23 cellular contexts compared by ENCODE assay signal in genomic region chr12:4244868-4245267, GRCh38.
"Had no signal": no experiment of that assay in that cellular context is flagged by ENCODE, and none has a peak within 500 bp of the region (broad histone marks: within the 10 kb centered on the region; RNA-seq: fewer than 3 reads in every experiment).

No MANE protein-coding gene starts in this region.

- H3K9me3 ChIP-seq: breast epithelium, gastroesophageal sphincter, neutrophil, ovary, prostate gland, right atrium auricular region, thyroid gland, upper lobe of right lung had no signal

- H3K9me3 Mint-ChIP-seq: natural killer cell treated with Interleukin-12 subunit alpha and Interleukin-12 subunit beta and Interleukin-15 and Interleukin-18, amount 100 ng/mL, for 72 hours; stimulated activated naive CD8-positive, alpha-beta T cell treated with anti-CD3 and anti-CD28 coated beads, Interleukin-15, Interleukin-2, amounts not matched to agents 100 ng/mL and 50 ng/mL, for 24 hours had no signal

- H3K27ac ChIP-seq: breast epithelium, coronary artery, gastroesophageal sphincter, neutrophil, ovary, prostate gland, right atrium auricular region, spleen, thyroid gland, upper lobe of right lung had no signal

- H3K4me3 ChIP-seq: breast epithelium, coronary artery, gastroesophageal sphincter, ovary, prostate gland, right atrium auricular region, spleen, thyroid gland, upper lobe of right lung had no signal

- H3K36me3 ChIP-seq: breast epithelium, gastroesophageal sphincter, neutrophil, ovary, prostate gland, right atrium auricular region, spleen, thyroid gland, upper lobe of right lung had no signal

- DNase-seq: activated CD4-positive, alpha-beta T cell treated with anti-CD3 and anti-CD28 coated beads, Interleukin-2, amount 10 ng/mL, durations not matched to agents 7 days and 5 days; activated CD4-positive, CD25-positive, alpha-beta regulatory T cell treated with anti-CD3 and anti-CD28 coated beads, Interleukin-2, amount 50 U/mL, for 72 hours; activated naive CD4-positive, alpha-beta T cell treated with Interleukin-2 at 50 U/mL for 16 hours; activated naive CD8-positive, alpha-beta T cell treated with anti-CD3 and anti-CD28 coated beads for 36 hours; activated T-cell treated with anti-CD3 and anti-CD28 coated beads, Interleukin-2, amount 50 U/mL, for 48 hours; cerebellar nuclear complex; endodermal cell; hypothalamus; left ventricle myocardium superior; ovary; spleen; stimulated activated CD4-positive, alpha-beta T cell treated with anti-CD3 and anti-CD28 coated beads, Interleukin-4, amount 100 ng/mL, for 24 hours; substantia nigra; thyroid gland; upper lobe of right lung had no signal

- H3K27ac Mint-ChIP-seq: activated CD4-positive, alpha-beta T cell treated with anti-CD3 and anti-CD28 coated beads, Interleukin-2, amount 10 ng/mL, durations not matched to agents 7 days and 5 days; activated naive CD8-positive, alpha-beta T cell treated with anti-CD3 and anti-CD28 coated beads for 36 hours; endodermal cell; stimulated activated naive CD8-positive, alpha-beta T cell treated with anti-CD3 and anti-CD28 coated beads, Interleukin-15, Interleukin-2, amounts not matched to agents 100 ng/mL and 50 ng/mL, for 24 hours had no signal

- H3K4me1 ChIP-seq: breast epithelium, gastroesophageal sphincter, prostate gland, right atrium auricular region, thyroid gland, upper lobe of right lung had no signal

- H3K36me3 Mint-ChIP-seq: natural killer cell treated with Interleukin-12 subunit alpha and Interleukin-12 subunit beta and Interleukin-15 and Interleukin-18, amount 100 ng/mL, for 72 hours had no signal

- H3K4me3 Mint-ChIP-seq: activated CD4-positive, alpha-beta T cell treated with anti-CD3 and anti-CD28 coated beads, Interleukin-2, amount 10 ng/mL, durations not matched to agents 7 days and 5 days; activated naive CD8-positive, alpha-beta T cell treated with anti-CD3 and anti-CD28 coated beads for 36 hours; endodermal cell; natural killer cell treated with Interleukin-12 subunit alpha and Interleukin-12 subunit beta and Interleukin-15 and Interleukin-18, amount 100 ng/mL, for 72 hours; stimulated activated naive CD8-positive, alpha-beta T cell treated with anti-CD3 and anti-CD28 coated beads, Interleukin-15, Interleukin-2, amounts not matched to agents 100 ng/mL and 50 ng/mL, for 24 hours had no signal

- H3K27me3 ChIP-seq: neutrophil, ovary, right atrium auricular region, thyroid gland, upper lobe of right lung had no signal
